ENCODE assay signal across 25 cellular contexts in the genomic region with DNA sequence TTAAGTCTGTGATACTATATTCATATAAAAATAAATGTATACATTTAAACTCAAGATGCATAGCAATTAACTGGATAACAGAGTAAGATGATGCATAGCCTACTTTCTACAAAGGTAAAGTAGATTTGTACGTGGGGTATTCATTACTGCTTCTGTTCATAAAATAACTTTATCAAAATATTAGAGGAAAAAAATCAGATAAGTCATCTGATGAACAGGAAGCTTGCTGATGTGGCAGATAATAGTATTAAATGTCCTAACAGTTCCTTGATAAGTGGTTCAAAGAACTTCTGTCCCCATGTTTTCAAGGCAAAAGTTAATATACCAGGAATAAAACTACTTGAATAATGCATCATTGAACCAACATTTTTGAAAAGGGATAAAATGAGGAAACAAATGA.
"Had no signal": no experiment of that assay in that cellular context is flagged by ENCODE, and none has a peak within 500 bp of the region (broad histone marks: within the 10 kb centered on the region; RNA-seq: fewer than 3 reads in every experiment).

No MANE protein-coding gene starts in this region.

- H3K36me3 ChIP-seq: neural progenitor cell, ovary, prostate gland, right atrium auricular region, right lobe of liver, sigmoid colon, stomach, suprapubic skin, tibial artery, transverse colon, upper lobe of right lung, uterus had no signal

- H3K9ac ChIP-seq: neural progenitor cell had no signal

- H3K4me1 ChIP-seq: prostate gland, testis, upper lobe of right lung, uterus had no signal

- H3K4me2 ChIP-seq: neural progenitor cell had no signal

- H3K9me3 ChIP-seq: ovary, prostate gland, right atrium auricular region, right lobe of liver, sigmoid colon, stomach, suprapubic skin, testis, tibial artery, transverse colon, upper lobe of right lung, uterus had no signal

- DNase-seq: naive thymus-derived CD4-positive, alpha-beta T cell; natural killer cell; occipital lobe; ovary; retina; right lobe of liver; sigmoid colon; small intestine; stimulated activated CD4-positive, alpha-beta T cell treated with anti-CD3 and anti-CD28 coated beads, Interleukin-15, amount 100 ng/mL, for 24 hours; stimulated activated CD4-positive, alpha-beta T cell treated with anti-CD3 and anti-CD28 coated beads, Interleukin-2, amount 100 ng/mL, for 24 hours; stimulated activated CD4-positive, alpha-beta T cell treated with anti-CD3 and anti-CD28 coated beads, Interleukin-2, amount 100 ng/mL, for 48 hours; stimulated activated CD4-positive, alpha-beta T cell treated with anti-CD3 and anti-CD28 coated beads, Interleukin-4, amount 100 ng/mL, for 24 hours; stimulated activated naive B cell treated with anti-CD40 and anti-IgM and Interleukin-4, amounts not matched to agents 10 μg/mL and 1 μg/mL and 100 μg/mL, for 72 hours; stimulated activated naive CD4-positive, alpha-beta T cell treated with Interleukin-2 at 50 U/mL for 16 hours; stomach; testis; tibial artery; transverse colon; upper lobe of right lung; uterus had no signal

- H3K27me3 ChIP-seq: neural progenitor cell, ovary, right atrium auricular region, right lobe of liver, sigmoid colon, stomach, suprapubic skin, testis, tibial artery, transverse colon, upper lobe of right lung, uterus had no signal

- ATAC-seq: naive thymus-derived CD4-positive, alpha-beta T cell; natural killer cell; right lobe of liver; stimulated activated effector memory CD8-positive, alpha-beta T cell treated with anti-CD3 and anti-CD28 coated beads, Interleukin-12 subunit alpha, Interleukin-12 subunit beta, amount 100 ng/mL, for 72 hours; stimulated activated naive B cell treated with anti-CD40 and anti-IgM and Interleukin-4, amounts not matched to agents 10 μg/mL and 1 μg/mL and 100 μg/mL, for 72 hours; upper lobe of right lung had no signal

- H3K27ac ChIP-seq: neural progenitor cell, ovary, prostate gland, right atrium auricular region, right lobe of liver, sigmoid colon, stomach, suprapubic skin, testis, tibial artery, transverse colon, upper lobe of right lung, uterus had no signal

- H2AFZ ChIP-seq: neural progenitor cell had no signal

- H3K4me3 ChIP-seq: neural progenitor cell, ovary, prostate gland, right atrium auricular region, right lobe of liver, sigmoid colon, stomach, suprapubic skin, testis, tibial artery, transverse colon, upper lobe of right lung, uterus had no signal
